ENCODE assay signal across 8 cellular contexts in genomic region chr3:66497982-66498671, GRCh38. TPM values are rescaled to one million over a fixed set of nuclear protein-coding genes. Genes with fewer than 3 reads are reported as not detected.
A peak's percentile ranks its signal among the peaks of the same experiment; 100 is the strongest.
DNase-seq lines count a peak whose midpoint lies in the region; ATAC-seq, FAIRE-seq and TF ChIP-seq lines count a peak whose summit lies in the region.

No MANE protein-coding gene starts in this region.

- H3K4me3 ChIP-seq in SK-N-MC = peak overlapping the region; percentile 82
- H3K4me3 ChIP-seq in esophagus squamous epithelium = peak overlapping the region in 3 of 4 donors; percentile 71 to 99 (median 72)
- H3K4me3 ChIP-seq in rectal smooth muscle tissue (ENCODE audit: low read length) = peak overlapping the region; percentile 92

- no peak for FAIRE-seq in frontal cortex (lab: Jason Lieb, UNC)

- in situ Hi-C loops in G401 (cut with HindIII; ENCODE audit: low sequenced_read_pairs) = no loop called here

- WGBS in esophagus squamous epithelium, 2 donors = 48 to 54% methylated on average over 4 of the region's 4 CpGs

- no peak overlapping the region for H3K27ac ChIP-seq in SK-N-MC
- peak overlapping the region in 3 of 4 donors; percentile 41 to 96 (median 91) for H3K27ac ChIP-seq in esophagus squamous epithelium
- peak overlapping the region; percentile 88 for H3K27ac ChIP-seq in rectal smooth muscle tissue (ENCODE audit: low read depth, low read length)

- H3K9me3 ChIP-seq in SK-N-MC (ENCODE audit: low read depth, low read length) (no peaks in the 10 kb centered on the region), esophagus squamous epithelium (no peaks in the 10 kb centered on the region)

- H3K36me3 ChIP-seq in SK-N-MC (ENCODE audit: insufficient read depth, low read length) (no peaks in the 10 kb centered on the region), esophagus squamous epithelium (no peaks in the 10 kb centered on the region), rectal smooth muscle tissue (ENCODE audit: control insufficient read depth, insufficient read depth, low read length) (no peaks in the 10 kb centered on the region)

- ATAC-seq in HG02798 (IDR thresholded peaks at IDR 0.05; ENCODE audit: poor library complexity, unreplicated experiment) = no peak

- TF ChIP-seq POLR2A in esophagus squamous epithelium (IDR thresholded peaks at IDR 0.05) = no peak

- peaks cover 0 to 76% (median 39%) of the 10 kb centered on the region in 3 donors for H3K4me1 ChIP-seq in esophagus squamous epithelium
- peaks cover 26% of the 10 kb centered on the region for H3K4me1 ChIP-seq in rectal smooth muscle tissue (ENCODE audit: control insufficient read depth, insufficient read depth, low read length)

- intact Hi-C loops in esophagus squamous epithelium (cut with DNase I) = no loop called here

- TF ChIP-seq CTCF in esophagus squamous epithelium (IDR thresholded peaks at IDR 0.05) = no peak

- DNase-seq in G401 (ENCODE audit: low spot score) (peak; percentile 36), SK-N-MC (ENCODE audit: low read depth, low spot score) (no peak), esophagus squamous epithelium (lab: John Stamatoyannopoulos, UW) (no peak), NAMALWA (ENCODE audit: low spot score) (no peak), frontal cortex (ENCODE audit: low spot score in 2 of 2) (no peak)
- DNase-seq in stimulated activated naive CD4-positive, alpha-beta T cell (lab: John Stamatoyannopoulos, UW) = no peak

- H3K27me3 ChIP-seq in esophagus squamous epithelium (no peaks in the 10 kb centered on the region), rectal smooth muscle tissue (ENCODE audit: control insufficient read depth, insufficient read depth, low read length) (no peaks in the 10 kb centered on the region)

- H3K9ac ChIP-seq in SK-N-MC (ENCODE audit: insufficient read length) (peak overlapping the region; percentile 37), rectal smooth muscle tissue (ENCODE audit: low read length) (peak overlapping the region; percentile 38)

RNA-seq across cellular contexts. Expression of gene LRIG1, which starts 2.7 kb away (rescaled TPM):
- 1.3 and 1.7 TPM in 2 replicates for total RNA-seq in G401 (2014; rRNA removed; shearing (Covaris generic))
- 10 to 100 TPM in 3 of 4 donors, 1 to 10 TPM in 1; 7.5 to 30.5 (median 15.1) TPM for total RNA-seq in esophagus squamous epithelium
- 51.8 TPM for total RNA-seq in frontal cortex
